In the genomic region with DNA sequence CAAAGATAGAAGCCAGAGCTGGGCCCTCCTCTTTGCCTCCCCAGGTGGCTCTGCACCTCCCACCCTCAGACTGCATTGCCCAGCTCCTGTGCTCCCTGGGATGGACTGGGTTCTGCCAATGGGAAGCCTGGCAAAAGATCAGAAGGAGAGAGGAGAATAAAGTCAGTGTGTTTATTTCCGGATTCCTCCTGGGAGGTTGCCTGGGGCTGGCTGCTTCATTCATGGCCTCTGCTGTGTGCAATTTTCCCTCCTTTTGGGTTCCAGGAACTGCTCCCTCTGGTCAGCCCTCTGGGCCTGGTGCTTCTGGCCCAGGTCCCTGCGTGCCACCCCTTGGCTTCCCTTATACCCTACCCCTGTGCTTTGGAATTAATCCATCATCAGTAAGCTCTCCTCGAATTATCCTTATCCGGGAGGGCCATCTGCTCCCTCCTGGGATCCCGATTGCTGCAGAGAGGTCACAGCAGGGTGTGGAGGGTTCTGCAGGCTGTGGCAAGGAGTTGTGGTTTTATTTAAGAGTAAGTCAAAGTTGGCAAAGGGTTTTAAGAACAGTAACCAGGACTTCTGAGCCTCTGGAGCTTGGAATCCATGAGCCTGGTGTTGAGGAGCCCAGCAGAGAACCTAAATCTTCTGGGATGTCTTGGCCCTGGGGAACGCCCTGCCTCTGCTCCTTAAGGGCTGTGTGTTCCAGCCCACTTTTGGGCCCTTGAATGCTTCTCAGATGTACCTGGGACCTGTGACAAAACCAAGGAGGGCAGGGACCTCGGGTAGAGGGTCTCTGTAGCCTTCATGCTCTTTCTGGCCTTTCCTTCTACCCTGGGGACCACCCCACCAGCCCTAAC, we compare ENCODE assay signal across 10 cellular contexts. TPM values are rescaled to one million over a fixed set of nuclear protein-coding genes. Genes with fewer than 3 reads are reported as not detected.
A peak's percentile ranks its signal among the peaks of the same experiment; 100 is the strongest.
DNase-seq lines count a peak whose midpoint lies in the region; ATAC-seq, FAIRE-seq and TF ChIP-seq lines count a peak whose summit lies in the region.
"Had no signal": no experiment of that assay in that cellular context is flagged by ENCODE, and none has a peak within 500 bp of the region (broad histone marks: within the 10 kb centered on the region; RNA-seq: fewer than 3 reads in every experiment).

No MANE protein-coding gene starts in this region.

- peak overlapping the region; percentile 28 for H3K18ac ChIP-seq in trophoblast cell (ENCODE audit: low read length)

- peak overlapping the region; percentile 78 for H2BK5ac ChIP-seq in trophoblast cell (ENCODE audit: low read depth, low read length, poor library complexity)

- peak overlapping the region; percentile 69 for H3K14ac ChIP-seq in trophoblast cell (ENCODE audit: low read length)

- 57% methylated on average over 6 of the region's 7 CpGs for WGBS in esophagus muscularis mucosa
- no CpG with 5 or more reads among the region's 7 CpGs for WGBS in trophoblast cell (ENCODE audit: extremely low coverage, insufficient coverage, insufficient read length)

- TF ChIP-seq EP300 in esophagus muscularis mucosa (IDR thresholded peaks at IDR 0.05) = no peak

- peak overlapping the region; percentile 23 for H2AFZ ChIP-seq in trophoblast cell (ENCODE audit: insufficient read depth, low read length, poor library complexity)

- ATAC-seq in GM21723 (IDR thresholded peaks at IDR 0.05; ENCODE audit: unreplicated experiment) (no peak), GM18519 (IDR thresholded peaks at IDR 0.05; ENCODE audit: low FRiP score, unreplicated experiment) (no peak), GM19035 (IDR thresholded peaks at IDR 0.05; ENCODE audit: unreplicated experiment) (no peak)
- ATAC-seq: natural killer cell had no signal

- peaks cover 1% of the 10 kb centered on the region for H3K79me2 ChIP-seq in trophoblast cell (ENCODE audit: control insufficient read depth, insufficient read depth, low read length, poor library complexity)

- H2BK12ac ChIP-seq in trophoblast cell (ENCODE audit: low read length) = peak overlapping the region; percentile 78

- H3K4me1 ChIP-seq in esophagus muscularis mucosa (peaks cover 2 to 19% (median 15%) of the 10 kb centered on the region in 4 donors), trophoblast cell (ENCODE audit: control insufficient read depth in 1 of 2, insufficient read depth in 2 of 2, low read length in 2 of 2) (peaks cover 27 to 33% of the 10 kb centered on the region in 2 experiments), kidney (ENCODE audit: control insufficient read depth in 1 of 2, insufficient read depth in 1 of 2, low read depth in 1 of 2, low read length in 2 of 2) (peaks cover 0 to 2% of the 10 kb centered on the region in 2 donors)

- intact Hi-C loops in esophagus muscularis mucosa (cut with DNase I) (no loop called here), kidney (cut with DNase I) (no loop called here)

- TF ChIP-seq CTCF in esophagus muscularis mucosa (IDR thresholded peaks at IDR 0.05) = no peak
- TF ChIP-seq CTCF in kidney (IDR thresholded peaks at IDR 0.05; ENCODE audit: borderline replicate concordance, extremely low read depth, insufficient read depth) = no peak

- no peak overlapping the region for H3K4me3 ChIP-seq in esophagus muscularis mucosa
- H3K4me3 ChIP-seq in trophoblast cell (ENCODE audit: low read depth, low read length) = no peak overlapping the region
- H3K4me3 ChIP-seq in kidney (ENCODE audit: low read length in 2 of 2) = no peak overlapping the region

- H4K12ac ChIP-seq in trophoblast cell (ENCODE audit: low read depth, low read length) = no peak overlapping the region

- H3K27me3 ChIP-seq in esophagus muscularis mucosa = peaks cover 0 to 21% (median 0%) of the 10 kb centered on the region in 4 donors
- H3K27me3 ChIP-seq in trophoblast cell (ENCODE audit: insufficient read depth, low read length) = no peaks in the 10 kb centered on the region

- H3K36me3 ChIP-seq in esophagus muscularis mucosa = no peaks in the 10 kb centered on the region
- H3K36me3 ChIP-seq in trophoblast cell (ENCODE audit: control insufficient read depth in 1 of 2, insufficient read depth in 2 of 2, low read length in 2 of 2) = no peaks in the 10 kb centered on the region
- no peaks in the 10 kb centered on the region for H3K36me3 ChIP-seq in kidney (ENCODE audit: control insufficient read depth in 1 of 2, insufficient read depth in 2 of 2, low read length in 2 of 2)

- peak overlapping the region; percentile 42 for H3K4ac ChIP-seq in trophoblast cell (ENCODE audit: low read depth, low read length)

- TF ChIP-seq POLR2A in esophagus muscularis mucosa (IDR thresholded peaks at IDR 0.05; ENCODE audit: low read depth) = no peak

- H2AK5ac ChIP-seq in trophoblast cell (ENCODE audit: low read length) = peak overlapping the region; percentile 51

- peak; percentile 91 for DNase-seq in DMS 273 (lab: John Stamatoyannopoulos, UW; ENCODE audit: unreplicated experiment)
- DNase-seq in RCC 7860 (ENCODE audit: low spot score) = peak; percentile 50
- no peak for DNase-seq in esophagus muscularis mucosa (ENCODE audit: extremely low spot score)
- peak; percentile 7 to 40 for DNase-seq in trophoblast cell
- DNase-seq in kidney = no peak
- DNase-seq: activated CD8-positive, alpha-beta memory T cell treated with anti-CD3 and anti-CD28 coated beads, Interleukin-2, amount 50 U/mL, for 4 hours; natural killer cell had no signal

- FAIRE-seq in RCC 7860 (lab: Jason Lieb, UNC) (peak; percentile 88), kidney (lab: Jason Lieb, UNC) (no peak)

- peaks cover 26% of the 10 kb centered on the region for H3K79me1 ChIP-seq in trophoblast cell (ENCODE audit: low read length)

- H3K27ac ChIP-seq in esophagus muscularis mucosa (replicated peaks in 1 of 4) (peak overlapping the region; percentile 22 to 51 (median 30)), trophoblast cell (ENCODE audit: low read depth, low read length) (peak overlapping the region; percentile 74), kidney (ENCODE audit: low read depth in 2 of 2, low read length in 2 of 2) (no peak overlapping the region)

- no peak overlapping the region for H3K23ac ChIP-seq in trophoblast cell (ENCODE audit: low read length)

- H4K91ac ChIP-seq in trophoblast cell (ENCODE audit: low read depth, low read length) = peak overlapping the region; percentile 89

- H3K9me3 ChIP-seq in esophagus muscularis mucosa (no peaks in the 10 kb centered on the region), trophoblast cell (ENCODE audit: insufficient read depth, low read depth, low read length) (peaks cover 2% of the 10 kb centered on the region), kidney (ENCODE audit: control insufficient read depth in 1 of 2, low read length in 2 of 2) (no peaks in the 10 kb centered on the region)

- H3K9ac ChIP-seq in trophoblast cell (ENCODE audit: low read length) (no peak overlapping the region), kidney (ENCODE audit: low read length in 2 of 2) (no peak overlapping the region)

- peak overlapping the region; percentile 59 for H4K8ac ChIP-seq in trophoblast cell (ENCODE audit: low read depth, low read length)

- peak overlapping the region; percentile 87 for H2BK120ac ChIP-seq in trophoblast cell (ENCODE audit: insufficient read depth, low read length, poor library complexity)

- H3K4me2 ChIP-seq in trophoblast cell (ENCODE audit: low read length) = no peak overlapping the region

RNA-seq across cellular contexts. Expression of a gene that starts 8.2 kb away (rescaled TPM):
- total RNA-seq in esophagus muscularis mucosa (100 to 1,000 TPM; 211 to 368 (median 256) TPM), kidney (101 TPM)
- polyA plus RNA-seq in trophoblast cell (2013) = 1,470 and 1,480 TPM in 2 replicates
- 44.3 TPM for polyA plus RNA-seq in kidney (ENCODE audit: insufficient read depth, low read depth, low replicate concordance)
- total RNA-seq: natural killer cell had no signal

RNA-seq across cellular contexts. Expression of a gene that starts 38.1 kb away (rescaled TPM):
- 10 to 100 TPM in 3 of 4 donors, 1 to 10 TPM in 1; 9.6 to 12.9 (median 12.0) TPM for total RNA-seq in esophagus muscularis mucosa
- 107 and 118 TPM in 2 replicates for polyA plus RNA-seq in trophoblast cell (2013)
- total RNA-seq in kidney = 20.6 TPM
- polyA plus RNA-seq in kidney (ENCODE audit: insufficient read depth, low read depth, low replicate concordance) = 7.7 TPM

Comparison
In these comparisons a context has a peak if more than half of its experiments do, and no peak if none do; other contexts are left out.
1. DNase-seq: peak in DMS 273 (single experiment), RCC 7860 (single experiment) and trophoblast cell (2 of 2); none in esophagus muscularis mucosa (single experiment) and kidney (single experiment).
2. H3K27ac ChIP-seq: peak in esophagus muscularis mucosa (4 of 4) and trophoblast cell (single experiment); none in kidney (0 of 2).